ENCODE assay signal across 16 cellular contexts in the genomic region with DNA sequence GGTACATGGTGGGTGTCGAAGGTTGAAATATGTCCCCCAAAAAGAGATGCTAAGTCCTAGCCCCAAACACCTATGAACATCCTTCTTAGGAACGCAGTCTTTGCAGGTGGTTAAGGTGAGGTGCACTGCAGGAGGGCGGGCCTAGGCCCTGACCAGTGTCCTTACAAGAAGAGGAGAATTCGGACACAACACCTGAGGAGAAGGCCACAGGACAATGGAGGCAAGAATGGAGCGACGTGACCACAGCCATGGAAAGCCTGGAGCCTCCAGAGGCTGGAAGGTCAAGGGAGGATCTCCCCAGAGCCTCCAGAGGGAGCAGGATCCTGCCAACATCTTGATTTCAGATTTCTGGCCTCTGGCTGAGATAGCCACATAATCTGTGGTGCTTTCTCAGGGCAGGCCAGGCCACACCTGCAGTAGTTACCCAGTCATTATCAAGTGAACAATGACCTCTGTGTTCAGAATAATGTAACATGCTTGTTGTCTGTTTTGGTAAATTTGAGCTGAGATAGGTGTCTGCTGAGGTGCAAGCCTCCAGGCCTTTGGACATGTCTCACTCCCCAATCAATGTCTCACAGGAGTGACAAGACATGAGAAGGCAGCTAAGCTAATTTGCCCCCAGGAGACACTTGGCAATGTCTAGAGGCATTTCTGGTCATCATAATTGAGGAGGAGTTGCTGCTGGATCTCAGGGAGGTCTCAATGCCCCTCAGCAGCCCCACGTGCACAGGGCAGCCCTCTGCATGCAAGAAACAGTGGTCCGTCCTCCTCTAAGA.
"Had no signal": no experiment of that assay in that cellular context is flagged by ENCODE, and none has a peak within 500 bp of the region (broad histone marks: within the 10 kb centered on the region; RNA-seq: fewer than 3 reads in every experiment).

No MANE protein-coding gene starts in this region.

- DNase-seq: activated CD4-positive, alpha-beta T cell treated with anti-CD3 and anti-CD28 coated beads for 4 hours; activated gamma-delta T cell; activated T-cell treated with anti-CD3 and anti-CD28 coated beads, Interleukin-2, amount 50 U/mL, for 1 hour; amygdala; brain microvascular endothelial cell; cerebellar nuclear complex; left ventricle myocardium inferior; Right ventricle myocardium superior; SK-N-SH; stimulated activated CD4-positive, alpha-beta T cell treated with anti-CD3 and anti-CD28 coated beads, Interleukin-2, amount 100 ng/mL, for 48 hours; T-helper 1 cell had no signal

- H3K4me3 ChIP-seq: left ventricle myocardium inferior, psoas muscle, sigmoid colon had no signal

- H3K36me3 ChIP-seq: brain microvascular endothelial cell, left ventricle myocardium inferior, sigmoid colon had no signal

- H3K9ac ChIP-seq: SK-N-SH had no signal

- H3K27ac ChIP-seq: brain microvascular endothelial cell, left ventricle myocardium inferior, psoas muscle, sigmoid colon had no signal

- H3K36me3 Mint-ChIP-seq: activated naive CD8-positive, alpha-beta T cell; mesothelial cell of epicardium had no signal

- H3K27me3 ChIP-seq: brain microvascular endothelial cell had no signal

- H3K27ac Mint-ChIP-seq: activated naive CD8-positive, alpha-beta T cell; mesothelial cell of epicardium; stimulated activated naive CD8-positive, alpha-beta T cell treated with anti-CD3 and anti-CD28 coated beads, Interleukin-15, Interleukin-2, amounts not matched to agents 100 ng/mL and 50 ng/mL, for 24 hours had no signal

- H3K4me3 Mint-ChIP-seq: activated naive CD8-positive, alpha-beta T cell; mesothelial cell of epicardium; stimulated activated naive CD8-positive, alpha-beta T cell treated with anti-CD3 and anti-CD28 coated beads, Interleukin-15, Interleukin-2, amounts not matched to agents 100 ng/mL and 50 ng/mL, for 24 hours had no signal

- H3K4me1 ChIP-seq: left ventricle myocardium inferior, psoas muscle, sigmoid colon had no signal

- H3K4me2 ChIP-seq: SK-N-SH had no signal

- H3K9me3 ChIP-seq: psoas muscle, SK-N-SH had no signal

- H3K4me1 Mint-ChIP-seq: mesothelial cell of epicardium had no signal
